Comparison of ENCODE assay signal across 15 cellular contexts in genomic region chr20:18428490-18429173, GRCh38. TPM values are rescaled to one million over a fixed set of nuclear protein-coding genes. Genes with fewer than 3 reads are reported as not detected.
DNase-seq lines count a peak whose midpoint lies in the region; ATAC-seq and TF ChIP-seq lines count a peak whose summit lies in the region.
"Had no signal": no experiment of that assay in that cellular context is flagged by ENCODE, and none has a peak within 500 bp of the region (broad histone marks: within the 10 kb centered on the region; RNA-seq: fewer than 3 reads in every experiment).

No MANE protein-coding gene starts in this region.

- H3K36me3 ChIP-seq in HEK293 (ENCODE audit: control insufficient read depth in 2 of 2, insufficient read depth in 1 of 2, low read length in 2 of 2) (no peaks in the 10 kb centered on the region), Panc1 (ENCODE audit: control insufficient read depth, insufficient read depth, low read length) (no peaks in the 10 kb centered on the region)
- H3K36me3 ChIP-seq: BLaER1 treated with 17β-estradiol and CSF1 and Interleukin-3, amounts not matched to agents 10 nM and 100 nM; HAP-1 had no signal

- H3K4me3 Mint-ChIP-seq in nephron: no peak overlapping the region

- POLR2A ChIA-PET in HEK293 (lab: Yijun Ruan, JAX): interaction anchor here (0.7 to 1.2 kb wide), 2 partner anchors 39 to 352 kb away, joined by 3 to 5 read pairs; partner anchors contain the start of gene POLR3F
- POLR2A ChIA-PET in Panc1 (lab: Charles Lee): no interaction called here

- no peaks in the 10 kb centered on the region for H3K27me3 ChIP-seq in Panc1 (ENCODE audit: control insufficient read depth, insufficient read depth, low read length)
- H3K27me3 ChIP-seq: BLaER1 treated with 17β-estradiol and CSF1 and Interleukin-3, amounts not matched to agents 10 nM and 100 nM had no signal

- H3K9me3 ChIP-seq in HEK293 (ENCODE audit: control insufficient read depth, insufficient read depth, low read depth, low read length) (no peaks in the 10 kb centered on the region), Panc1 (ENCODE audit: control insufficient read depth, insufficient read depth, low read depth, low read length) (no peaks in the 10 kb centered on the region)
- H3K9me3 ChIP-seq: BLaER1 treated with 17β-estradiol and CSF1 and Interleukin-3, amounts not matched to agents 10 nM and 100 nM; HAP-1; psoas muscle had no signal

- H3K27ac Mint-ChIP-seq in nephron: peak overlapping the region; percentile 43 to 95 (median 69)

- peaks cover 6% of the 10 kb centered on the region for H3K36me3 Mint-ChIP-seq in nephron (ENCODE audit: low read depth)

- intact Hi-C loops in Panc1 (cut with micrococcal nuclease; ENCODE audit: unreplicated experiment): no loop called here

- peaks cover 12% of the 10 kb centered on the region for H3K4me1 Mint-ChIP-seq in nephron

- in situ Hi-C loops in Panc1 (cut with HindIII; ENCODE audit: low pct_unique_long_range_greater_than_20kb, low sequenced_read_pairs): no loop called here

- TF ChIP-seq CTCF in HEK293 (tag by site-specific recombination; IDR thresholded peaks at IDR 0.05): no peak
- TF ChIP-seq CTCF in Panc1 (IDR thresholded peaks at IDR 0.05): no peak
- TF ChIP-seq CTCF in fibroblast of villous mesenchyme (IDR thresholded peaks at IDR 0.05; ENCODE audit: insufficient read depth, low read depth, low read length): no peak
- TF ChIP-seq CTCF in nephron (IDR thresholded peaks at IDR 0.05; ENCODE audit: unreplicated experiment in 3 of 3): no peak

- BruUV-seq in Panc1 (replicated peaks; lab: Mats Ljungman, UMichigan): no TSS peak

- peaks cover 20% of the 10 kb centered on the region for H3K4me1 ChIP-seq in HEK293 (ENCODE audit: control insufficient read depth, insufficient read depth, low read length)
- peaks cover 15% of the 10 kb centered on the region; the same call in 1 of the 2 replicates for H3K4me1 ChIP-seq in Panc1 (ENCODE audit: control insufficient read depth, insufficient read depth, low read length)
- H3K4me1 ChIP-seq: BLaER1 treated with 17β-estradiol and CSF1 and Interleukin-3, amounts not matched to agents 10 nM and 100 nM; HAP-1; psoas muscle had no signal

- no peak overlapping the region for H3K4me3 ChIP-seq in HEK293 (ENCODE audit: low read depth, low read length)
- H3K4me3 ChIP-seq in Panc1 (ENCODE audit: low read depth in 2 of 2, low read length in 2 of 2): no peak overlapping the region
- H3K4me3 ChIP-seq in fibroblast of villous mesenchyme (ENCODE audit: low read depth, low read length): no peak overlapping the region
- H3K4me3 ChIP-seq: BLaER1 treated with 17β-estradiol and CSF1 and Interleukin-3, amounts not matched to agents 10 nM and 100 nM; HAP-1; psoas muscle had no signal

- peak overlapping the region; percentile 47 for H3K27ac ChIP-seq in HEK293 (ENCODE audit: extremely low read depth, low read depth, low read length)
- H3K27ac ChIP-seq in Panc1 (ENCODE audit: low read length): peak overlapping the region; percentile 25; the same call in 1 of the 2 replicates
- H3K27ac ChIP-seq: BLaER1 treated with 17β-estradiol and CSF1 and Interleukin-3, amounts not matched to agents 10 nM and 100 nM; psoas muscle had no signal

- CTCF ChIA-PET in HEK293 (lab: Yijun Ruan, JAX): no interaction called here
- CTCF ChIA-PET in Panc1 (lab: Charles Lee): no interaction called here

- no peaks in the 10 kb centered on the region for H3K27me3 Mint-ChIP-seq in nephron (ENCODE audit: low read depth)

- H3K9me3 Mint-ChIP-seq in nephron: no peaks in the 10 kb centered on the region

- peak; percentile 34; the same call in 1 of the 2 replicates for ATAC-seq in Panc1
- no peak for ATAC-seq in GM21360 (IDR thresholded peaks at IDR 0.05; ENCODE audit: unreplicated experiment)
- no peak for ATAC-seq in HG02610 (IDR thresholded peaks at IDR 0.05; ENCODE audit: unreplicated experiment)
- ATAC-seq in HG02884 (IDR thresholded peaks at IDR 0.05; ENCODE audit: unreplicated experiment): no peak
- ATAC-seq: psoas muscle had no signal

- DNase-seq in Panc1 (ENCODE audit: low read depth, low spot score) (no peak), fibroblast of villous mesenchyme (ENCODE audit: low read depth) (peak; percentile 67), NCI-H2081 (lab: John Stamatoyannopoulos, UW) (no peak)
- DNase-seq: activated naive CD4-positive, alpha-beta T cell treated with anti-CD3 and anti-CD28 coated beads, Interleukin-2, amount 50 U/mL, for 16 hours; cortex of kidney; Kasumi-1; psoas muscle; SHP77 had no signal

TF ChIP-seq in HEK293, 187 proteins besides CTCF, POLR2A, EP300 and RAD21 (continues in another document):
- TF ChIP-seq ZBTB11 (tag by site-specific recombination; conservative IDR thresholded peaks at IDR 0.05; ENCODE audit: low read depth): no peak
- peak; percentile 91 for TF ChIP-seq PRDM10 (tag by site-specific recombination; IDR thresholded peaks at IDR 0.05)
- TF ChIP-seq ZNF366 (tag by site-specific recombination; conservative IDR thresholded peaks at IDR 0.05): peak; percentile 62; the same call in 1 of the 2 replicates
- TF ChIP-seq ZNF140 (tag by site-specific recombination; IDR thresholded peaks at IDR 0.05): no peak
- TF ChIP-seq ZNF677 (tag by site-specific recombination; IDR thresholded peaks at IDR 0.05): no peak
- TF ChIP-seq ZNF629 (tag by site-specific recombination; IDR thresholded peaks at IDR 0.05): no peak; the same call in 1 of the 2 replicates
- no peak for TF ChIP-seq ZNF544 (tag by site-specific recombination; IDR thresholded peaks at IDR 0.05)
- TF ChIP-seq ZNF10 (tag by site-specific recombination; IDR thresholded peaks at IDR 0.05): no peak
- no peak for TF ChIP-seq AEBP2 (tag by site-specific recombination; IDR thresholded peaks at IDR 0.05; ENCODE audit: borderline replicate concordance)

RNA-seq across cellular contexts. Expression of gene DZANK1, which starts 38.2 kb away (rescaled TPM):
- 3.0 TPM for total RNA-seq in Panc1 (2021; ENCODE audit: unreplicated experiment)
- 4.4 TPM for polyA plus RNA-seq in Panc1 (2012; ENCODE audit: insufficient read length)
- 0.64 and 1.3 TPM in 2 replicates for total RNA-seq in fibroblast of villous mesenchyme

RNA-seq across cellular contexts. Expression of gene POLR3F, which starts 38.6 kb away (rescaled TPM):
- 11.1 TPM for total RNA-seq in Panc1 (2021; ENCODE audit: unreplicated experiment)
- 8.0 TPM for polyA plus RNA-seq in Panc1 (2012; ENCODE audit: insufficient read length)
- 11.6 and 18.6 TPM in 2 replicates for total RNA-seq in fibroblast of villous mesenchyme
